ENCODE assay signal across 9 cellular contexts in genomic region chr14:71139058-71139946, GRCh38.
DNase-seq lines count a peak whose midpoint lies in the region; ATAC-seq and TF ChIP-seq lines count a peak whose summit lies in the region.
"Had no signal": no experiment of that assay in that cellular context is flagged by ENCODE, and none has a peak within 500 bp of the region (broad histone marks: within the 10 kb centered on the region; RNA-seq: fewer than 3 reads in every experiment).

No MANE protein-coding gene starts in this region.

- H3K27me3 ChIP-seq in RWPE2 (ENCODE audit: insufficient read depth, poor library complexity, severe bottlenecking) (no peaks in the 10 kb centered on the region), cardiac muscle cell (no peaks in the 10 kb centered on the region)

- H3K9me3 ChIP-seq in RWPE2 (ENCODE audit: severe bottlenecking) (no peaks in the 10 kb centered on the region), cardiac muscle cell (ENCODE audit: low read depth) (no peaks in the 10 kb centered on the region)

- POLR2A ChIA-PET in activated naive CD8-positive, alpha-beta T cell treated with anti-CD3 and anti-CD28 coated beads, Interleukin-2, amount 10 ng/mL, durations not matched to agents 7 days and 5 days (lab: Charles Lee): interaction anchor here (1.0 kb wide), 1 partner anchor 182 kb away, joined by 3 read pairs; no protein-coding TSS in a partner anchor

- H3K4me3 ChIP-seq in RWPE2 (ENCODE audit: severe bottlenecking): no peak overlapping the region
- no peak overlapping the region for H3K4me3 ChIP-seq in cardiac muscle cell
- H3K4me3 ChIP-seq: SK-N-MC had no signal

- H3K36me3 Mint-ChIP-seq in activated naive CD8-positive, alpha-beta T cell treated with anti-CD3 and anti-CD28 coated beads, Interleukin-2, amount 10 ng/mL, durations not matched to agents 7 days and 5 days: peaks cover 2% of the 10 kb centered on the region
- no peaks in the 10 kb centered on the region for H3K36me3 Mint-ChIP-seq in progenitor cell of endocrine pancreas (ENCODE audit: insufficient read depth)

- ATAC-seq in RWPE2 (ENCODE audit: low read depth): no peak
- no peak for ATAC-seq in activated naive CD8-positive, alpha-beta T cell treated with anti-CD3 and anti-CD28 coated beads, Interleukin-2, amount 10 ng/mL, durations not matched to agents 7 days and 5 days (ENCODE audit: low read depth)
- no peak for ATAC-seq in HG02571 (IDR thresholded peaks at IDR 0.05; ENCODE audit: unreplicated experiment)
- no peak for ATAC-seq in HG03442 (IDR thresholded peaks at IDR 0.05; ENCODE audit: unreplicated experiment)

- H3K36me3 ChIP-seq in RWPE2 (ENCODE audit: low read depth): no peaks in the 10 kb centered on the region
- no peaks in the 10 kb centered on the region for H3K36me3 ChIP-seq in cardiac muscle cell

- DNase-seq in DMS114 treated with DMSO at 0.1 percent for 48 hours (lab: John Stamatoyannopoulos, UW; ENCODE audit: unreplicated experiment) (peak; percentile 5), HuH-7.5 (ENCODE audit: low spot score) (peak; percentile 58), RWPE2 (ENCODE audit: low spot score) (no peak), cardiac muscle cell (ENCODE audit: low read depth in 1 of 2, low spot score in 1 of 2) (peak; percentile 66), progenitor cell of endocrine pancreas (ENCODE audit: low spot score, unreplicated experiment) (peak; percentile 40)
- peak; percentile 67 for DNase-seq in activated naive CD8-positive, alpha-beta T cell treated with anti-CD3 and anti-CD28 coated beads, Interleukin-2, amount 10 ng/mL, durations not matched to agents 7 days and 5 days

- H3K4me3 Mint-ChIP-seq in activated naive CD8-positive, alpha-beta T cell treated with anti-CD3 and anti-CD28 coated beads, Interleukin-2, amount 10 ng/mL, durations not matched to agents 7 days and 5 days: no peak overlapping the region
- H3K4me3 Mint-ChIP-seq in progenitor cell of endocrine pancreas (ENCODE audit: low read depth): no peak overlapping the region

- no peaks in the 10 kb centered on the region for H3K9me3 Mint-ChIP-seq in activated naive CD8-positive, alpha-beta T cell treated with anti-CD3 and anti-CD28 coated beads, Interleukin-2, amount 10 ng/mL, durations not matched to agents 7 days and 5 days
- peaks cover 7% of the 10 kb centered on the region for H3K9me3 Mint-ChIP-seq in progenitor cell of endocrine pancreas (ENCODE audit: low read depth)

- peak; percentile 97 for TF ChIP-seq CTCF in RWPE2 (IDR thresholded peaks at IDR 0.05; ENCODE audit: poor library complexity, severe bottlenecking)
- TF ChIP-seq CTCF in cardiac muscle cell (IDR thresholded peaks at IDR 0.05; ENCODE audit: low read depth, low read length): peak; percentile 92
- peak; percentile 96 for TF ChIP-seq CTCF in progenitor cell of endocrine pancreas (IDR thresholded peaks at IDR 0.05; ENCODE audit: unreplicated experiment)

- peaks cover 3% of the 10 kb centered on the region for H3K27me3 Mint-ChIP-seq in activated naive CD8-positive, alpha-beta T cell treated with anti-CD3 and anti-CD28 coated beads, Interleukin-2, amount 10 ng/mL, durations not matched to agents 7 days and 5 days
- H3K27me3 Mint-ChIP-seq in progenitor cell of endocrine pancreas: no peaks in the 10 kb centered on the region

- H3K4me1 ChIP-seq in RWPE2 (ENCODE audit: insufficient read depth, poor library complexity, severe bottlenecking) (peaks cover 29% of the 10 kb centered on the region), cardiac muscle cell (ENCODE audit: low read depth) (no peaks in the 10 kb centered on the region)

- peaks cover 36% of the 10 kb centered on the region for H3K4me1 Mint-ChIP-seq in activated naive CD8-positive, alpha-beta T cell treated with anti-CD3 and anti-CD28 coated beads, Interleukin-2, amount 10 ng/mL, durations not matched to agents 7 days and 5 days
- H3K4me1 Mint-ChIP-seq in progenitor cell of endocrine pancreas (ENCODE audit: low read depth): peaks cover 15% of the 10 kb centered on the region

- H3K27ac ChIP-seq in RWPE2 (ENCODE audit: poor library complexity, severe bottlenecking) (peak overlapping the region; percentile 99), cardiac muscle cell (no peak overlapping the region)

- no peak overlapping the region for H3K27ac Mint-ChIP-seq in activated naive CD8-positive, alpha-beta T cell treated with anti-CD3 and anti-CD28 coated beads, Interleukin-2, amount 10 ng/mL, durations not matched to agents 7 days and 5 days
- no peak overlapping the region for H3K27ac Mint-ChIP-seq in progenitor cell of endocrine pancreas
